In the genomic region with DNA sequence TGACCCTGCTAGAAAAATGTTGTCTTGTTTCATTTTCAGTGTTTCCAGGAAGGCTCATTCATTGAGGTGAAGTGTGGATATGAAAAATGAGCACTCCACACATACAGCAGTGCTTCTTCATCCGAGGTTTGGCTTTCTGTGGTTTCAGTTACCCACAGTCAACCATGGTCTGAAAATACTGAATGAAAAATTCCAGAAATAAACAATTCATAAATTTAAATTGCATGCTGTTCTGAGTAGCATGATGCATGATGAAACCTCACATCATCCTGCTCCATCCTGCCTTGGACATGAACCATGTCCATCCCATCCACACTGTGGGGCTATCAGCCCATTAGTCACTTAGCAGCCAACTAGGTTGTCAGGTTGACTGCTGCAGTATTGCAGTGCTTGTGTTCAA, we compare ENCODE assay signal across 13 cellular contexts. TPM values are rescaled to one million over a fixed set of nuclear protein-coding genes. Genes with fewer than 3 reads are reported as not detected.
DNase-seq lines count a peak whose midpoint lies in the region; ATAC-seq, FAIRE-seq and TF ChIP-seq lines count a peak whose summit lies in the region.
"Had no signal": no experiment of that assay in that cellular context is flagged by ENCODE, and none has a peak within 500 bp of the region (broad histone marks: within the 10 kb centered on the region; RNA-seq: fewer than 3 reads in every experiment).

No MANE protein-coding gene starts in this region.

- H3K4me3 Mint-ChIP-seq in activated CD4-positive, alpha-beta memory T cell treated with anti-CD3 and anti-CD28 coated beads for 36 hours = no peak overlapping the region

- TF ChIP-seq POLR2A in H54 (IDR thresholded peaks at IDR 0.05; ENCODE audit: low read depth, low read length) = no peak
- no peak for TF ChIP-seq POLR2A in body of pancreas (IDR thresholded peaks at IDR 0.05)

- 56 to 83% methylated on average over 1 of the region's 1 CpG for WGBS in body of pancreas, 2 donors

- CTCF ChIA-PET in activated CD4-positive, alpha-beta memory T cell treated with anti-CD3 and anti-CD28 coated beads for 36 hours (lab: Charles Lee) = interaction anchor here (0.7 to 1.5 kb wide), 2 partner anchors 53 to 480 kb away, joined by 3 read pairs; no protein-coding TSS in a partner anchor

- peaks cover 12% of the 10 kb centered on the region for H3K4me1 Mint-ChIP-seq in activated CD4-positive, alpha-beta memory T cell treated with anti-CD3 and anti-CD28 coated beads for 36 hours (ENCODE audit: low read depth)

- H3K36me3 Mint-ChIP-seq in activated CD4-positive, alpha-beta memory T cell treated with anti-CD3 and anti-CD28 coated beads for 36 hours = peaks cover 14% of the 10 kb centered on the region

- H3K36me3 ChIP-seq in body of pancreas (replicated peaks in 1 of 2; ENCODE audit: insufficient read depth in 1 of 2, low read depth in 2 of 2) = peaks cover 0 to 2% of the 10 kb centered on the region in 2 donors
- H3K36me3 ChIP-seq: HAP-1, thyroid gland had no signal

- peak; percentile 18 for TF ChIP-seq CTCF in AG09319 (IDR thresholded peaks at IDR 0.05; ENCODE audit: low read depth, low read length)
- no peak for TF ChIP-seq CTCF in body of pancreas (IDR thresholded peaks at IDR 0.05)

- POLR2A ChIA-PET in activated CD4-positive, alpha-beta memory T cell treated with anti-CD3 and anti-CD28 coated beads for 36 hours (lab: Charles Lee) = no interaction called here

- no peak overlapping the region for H3K27ac Mint-ChIP-seq in activated CD4-positive, alpha-beta memory T cell treated with anti-CD3 and anti-CD28 coated beads for 36 hours

- H3K9me3 Mint-ChIP-seq in activated CD4-positive, alpha-beta memory T cell treated with anti-CD3 and anti-CD28 coated beads for 36 hours = no peaks in the 10 kb centered on the region

- intact Hi-C loops in activated CD4-positive, alpha-beta memory T cell treated with anti-CD3 and anti-CD28 coated beads for 36 hours (cut with micrococcal nuclease) = no loop called here
- intact Hi-C loops in posterior cingulate gyrus (cut with DNase I) = loop anchor here (5.0 kb wide), 1 partner anchor 472 kb away; no protein-coding TSS in a partner anchor
- intact Hi-C loops in body of pancreas (cut with DNase I) = no loop called here

- no peak overlapping the region for H3K27ac ChIP-seq in body of pancreas
- H3K27ac ChIP-seq: thyroid gland had no signal

- DNase-seq in AG09319 (ENCODE audit: extremely low read depth, low read depth) = peak; percentile 79
- no peak for DNase-seq in H54 (ENCODE audit: insufficient read length, low spot score)
- peak; percentile 30 for DNase-seq in activated CD4-positive, alpha-beta memory T cell treated with anti-CD3 and anti-CD28 coated beads for 36 hours
- peak; percentile 51 for DNase-seq in fibroblast of the conjunctiva (ENCODE audit: low read depth)
- DNase-seq in occipital lobe (lab: John Stamatoyannopoulos, UW) = no peak
- DNase-seq in posterior cingulate gyrus = no peak
- no peak for DNase-seq in body of pancreas
- DNase-seq: cortex of kidney; NCI-H2081; stimulated activated CD4-positive, alpha-beta T cell treated with anti-CD3 and anti-CD28 coated beads, Interleukin-4, amount 100 ng/mL, for 1 hour; thyroid gland had no signal

- ATAC-seq in body of pancreas (no peak), HG02852 (IDR thresholded peaks at IDR 0.05; ENCODE audit: unreplicated experiment) (no peak)

- no peaks in the 10 kb centered on the region for H3K27me3 ChIP-seq in body of pancreas
- H3K27me3 ChIP-seq: thyroid gland had no signal

- peak; percentile 60 for FAIRE-seq in H54 (lab: Jason Lieb, UNC)

- H3K27me3 Mint-ChIP-seq in activated CD4-positive, alpha-beta memory T cell treated with anti-CD3 and anti-CD28 coated beads for 36 hours = no peaks in the 10 kb centered on the region

- no peak overlapping the region for H3K4me3 ChIP-seq in body of pancreas
- H3K4me3 ChIP-seq: HAP-1, thyroid gland had no signal

- no peaks in the 10 kb centered on the region for H3K9me3 ChIP-seq in body of pancreas
- H3K9me3 ChIP-seq: HAP-1, thyroid gland had no signal

- H3K4me1 ChIP-seq in body of pancreas = peaks cover 11% of the 10 kb centered on the region
- H3K4me1 ChIP-seq: HAP-1, thyroid gland had no signal

RNA-seq across cellular contexts. Expression of a gene that starts 10.4 kb away (rescaled TPM):
- total RNA-seq in activated CD4-positive, alpha-beta memory T cell treated with anti-CD3 and anti-CD28 coated beads for 36 hours = not detected
- total RNA-seq in occipital lobe = 0.16 TPM
- total RNA-seq in body of pancreas = not detected
- total RNA-seq: thyroid gland had no signal

RNA-seq across cellular contexts. Expression of a gene that starts 13.0 kb away (rescaled TPM):
- 10 to 100 TPM; 11.5 TPM for total RNA-seq in activated CD4-positive, alpha-beta memory T cell treated with anti-CD3 and anti-CD28 coated beads for 36 hours
- total RNA-seq in occipital lobe (10.6 TPM), body of pancreas (1 to 10 TPM; 5.4 to 7.3 TPM)

RNA-seq across cellular contexts. Expression of a gene that starts 48.2 kb away (rescaled TPM):
- 1 to 10 TPM; 2.5 to 2.6 TPM for total RNA-seq in activated CD4-positive, alpha-beta memory T cell treated with anti-CD3 and anti-CD28 coated beads for 36 hours
- total RNA-seq in occipital lobe (11.7 TPM), body of pancreas (1 to 10 TPM in 1 of 2 donors, under 1 TPM in 1; 0.99 to 8.3 TPM)

RNA-seq across cellular contexts. Expression of a gene that starts 58.7 kb away (rescaled TPM):
- total RNA-seq in activated CD4-positive, alpha-beta memory T cell treated with anti-CD3 and anti-CD28 coated beads for 36 hours = not detected
- total RNA-seq in occipital lobe (0.94 TPM), body of pancreas (not detected)
- total RNA-seq: thyroid gland had no signal

Comparison
In these comparisons a context has a peak if more than half of its experiments do, and no peak if none do; other contexts are left out.
1. DNase-seq: peak in AG09319 (single experiment), activated CD4-positive, alpha-beta memory T cell treated with anti-CD3 and anti-CD28 coated beads for 36 hours (single experiment) and fibroblast of the conjunctiva (single experiment); none in H54 (single experiment), occipital lobe (single experiment), posterior cingulate gyrus (0 of 10) and body of pancreas (0 of 4).